ENCODE assay signal across 8 cellular contexts in genomic region chrX:104112326-104112951, GRCh38. TPM values are rescaled to one million over a fixed set of nuclear protein-coding genes. Genes with fewer than 3 reads are reported as not detected.
DNase-seq lines count a peak whose midpoint lies in the region; ATAC-seq and TF ChIP-seq lines count a peak whose summit lies in the region.

TSS of gene ZCCHC18 (plus strand) at chrX:104112523. CDS start at chrX:104114112, 1,589 bp downstream.

- WGBS in ovary, 3 donors, result 24 to 34% (median 26%) methylated on average over 67 of the region's 67 CpGs

- H3K27me3 Mint-ChIP-seq in activated naive CD8-positive, alpha-beta T cell treated with anti-CD3 and anti-CD28 coated beads, Interleukin-2, amount 50 U/mL, for 24 hours, result no peaks in the 10 kb centered on the region

- H3K4me1 ChIP-seq in HUES48 (ENCODE audit: control insufficient read depth, insufficient read depth, low read length), result peaks cover 14% of the 10 kb centered on the region
- no peaks in the 10 kb centered on the region for H3K4me1 ChIP-seq in ovary (ENCODE audit: insufficient read depth)

- intact Hi-C loops in cardiac septum (cut with DNase I) (loop anchor here (5.0 kb wide), 1 partner anchor 280 kb away; the partner anchor contains the start of gene RAB9B), ovary (cut with DNase I) (no loop called here)

- H3K9me3 ChIP-seq in HUES48 (ENCODE audit: control insufficient read depth, insufficient read depth, low read length) (no peaks in the 10 kb centered on the region), ovary (no peaks in the 10 kb centered on the region)

- CTCF ChIA-PET in RWPE1 (lab: Yijun Ruan, JAX), result interaction anchor here (1.2 kb wide), 1 partner anchor 19 kb away, joined by 3 read pairs; no protein-coding TSS in a partner anchor

- no peak for TF ChIP-seq EP300 in ovary (IDR thresholded peaks at IDR 0.05)

- no peak for TF ChIP-seq POLR2A in ovary (IDR thresholded peaks at IDR 0.05)

- peaks cover 46% of the 10 kb centered on the region for H3K4me1 Mint-ChIP-seq in activated naive CD8-positive, alpha-beta T cell treated with anti-CD3 and anti-CD28 coated beads, Interleukin-2, amount 50 U/mL, for 24 hours

- ATAC-seq in GM21515 (IDR thresholded peaks at IDR 0.05; ENCODE audit: unreplicated experiment), result peak; percentile 77
- peak; percentile 59 for ATAC-seq in activated naive CD8-positive, alpha-beta T cell treated with anti-CD3 and anti-CD28 coated beads, Interleukin-2, amount 50 U/mL, for 24 hours

- POLR2A ChIA-PET in RWPE1 (lab: Yijun Ruan, JAX; ENCODE audit: low non-redundant PET), result no interaction called here

- no peaks in the 10 kb centered on the region for H3K9me3 Mint-ChIP-seq in activated naive CD8-positive, alpha-beta T cell treated with anti-CD3 and anti-CD28 coated beads, Interleukin-2, amount 50 U/mL, for 24 hours

- H3K27me3 ChIP-seq in HUES48 (ENCODE audit: control insufficient read depth, insufficient read depth, low read length) (peaks cover 29% of the 10 kb centered on the region), ovary (no peaks in the 10 kb centered on the region)

- peak within 1 kb of the TSS; percentile 67 for H3K27ac ChIP-seq in HUES48 (ENCODE audit: low read depth, low read length)
- no peak within 1 kb of the TSS for H3K27ac ChIP-seq in RWPE1
- peak within 1 kb of the TSS; percentile 82 to 89 for H3K27ac ChIP-seq in ovary

- H3K36me3 ChIP-seq in HUES48 (ENCODE audit: control insufficient read depth, insufficient read depth, low read length) (no peaks in the 10 kb centered on the region), ovary (no peaks in the 10 kb centered on the region)

- peak within 1 kb of the TSS; percentile 52 for H3K9ac ChIP-seq in HUES48 (ENCODE audit: low read depth, low read length)

- peak within 1 kb of the TSS; percentile 76 for H3K27ac Mint-ChIP-seq in activated naive CD8-positive, alpha-beta T cell treated with anti-CD3 and anti-CD28 coated beads, Interleukin-2, amount 50 U/mL, for 24 hours

- DNase-seq in EH (ENCODE audit: low read depth) (peak; percentile 67), RWPE1 (ENCODE audit: low spot score) (peak; percentile 8), cardiac septum (ENCODE audit: low spot score) (peak; percentile 78), ovary (peak; percentile 60 to 79 (median 70)), KG1 (lab: John Stamatoyannopoulos, UW) (no peak)
- DNase-seq in activated naive CD8-positive, alpha-beta T cell treated with anti-CD3 and anti-CD28 coated beads, Interleukin-2, amount 50 U/mL, for 24 hours, result peak; percentile 48

- peaks cover 2% of the 10 kb centered on the region for H3K36me3 Mint-ChIP-seq in activated naive CD8-positive, alpha-beta T cell treated with anti-CD3 and anti-CD28 coated beads, Interleukin-2, amount 50 U/mL, for 24 hours (ENCODE audit: low read depth)

- TF ChIP-seq CTCF in RWPE1 (conservative IDR thresholded peaks at IDR 0.05; ENCODE audit: low read depth), result no peak
- TF ChIP-seq CTCF in ovary (IDR thresholded peaks at IDR 0.05), result no peak

- peak within 1 kb of the TSS; percentile 74 for H3K4me3 ChIP-seq in HUES48 (ENCODE audit: low read depth, low read length)
- H3K4me3 ChIP-seq in ovary, result peak within 1 kb of the TSS; percentile 46

- H3K4me3 Mint-ChIP-seq in activated naive CD8-positive, alpha-beta T cell treated with anti-CD3 and anti-CD28 coated beads, Interleukin-2, amount 50 U/mL, for 24 hours, result peak within 1 kb of the TSS; percentile 83

RNA-seq across cellular contexts. Expression of gene ZCCHC18, which starts in this region (rescaled TPM):
- total RNA-seq in cardiac septum (3.7 TPM), ovary (10 to 100 TPM in 2 of 7 donors, 1 to 10 TPM in 5; 2.5 to 16.5 (median 6.6) TPM)
- polyA plus RNA-seq in ovary, result 1 to 10 TPM; 4.1 to 9.4 TPM
